8 cellular contexts compared by ENCODE assay signal in genomic region chr2:173990970-173991819, GRCh38. TPM values are rescaled to one million over a fixed set of nuclear protein-coding genes. Genes with fewer than 3 reads are reported as not detected.
DNase-seq lines count a peak whose midpoint lies in the region; ATAC-seq and TF ChIP-seq lines count a peak whose summit lies in the region.

No MANE protein-coding gene starts in this region.

- H3K9me3 ChIP-seq in liver (ENCODE audit: control insufficient read depth in 4 of 4, low read length in 3 of 4), result no peaks in the 10 kb centered on the region

- H3K4me1 ChIP-seq in liver (ENCODE audit: control insufficient read depth in 4 of 4, insufficient read depth in 4 of 4, low read length in 3 of 4), result peaks cover 3 to 47% (median 36%) of the 10 kb centered on the region in 4 donors

- 17% methylated on average over 13 of the region's 13 CpGs for whole genome bisulfite sequencing in liver

- no peaks in the 10 kb centered on the region for H3K36me3 ChIP-seq in liver (ENCODE audit: control insufficient read depth in 4 of 4, insufficient read depth in 3 of 4, low read depth in 1 of 4, low read length in 3 of 4)

- H3K4me3 ChIP-seq in liver (ENCODE audit: low read depth in 1 of 3, low read length in 3 of 3), result peak overlapping the region in 2 of 3 donors; percentile 1 to 5

- TF ChIP-seq CTCF in liver (IDR thresholded peaks at IDR 0.05; ENCODE audit: low read depth, low read length, missing input control), result no peak

- peak overlapping the region; percentile 85 for H3K27ac ChIP-seq in liver (ENCODE audit: low read depth in 1 of 2, low read length in 2 of 2)

- ATAC-seq in GM18873 (IDR thresholded peaks at IDR 0.05; ENCODE audit: low FRiP score, unreplicated experiment), result peak; percentile 85
- peak; percentile 55 for ATAC-seq in HG03066 (IDR thresholded peaks at IDR 0.05; ENCODE audit: low read depth, unreplicated experiment)

- TF ChIP-seq RAD21 in liver (IDR thresholded peaks at IDR 0.05), result peak in 1 of 2 donors; percentile 40

- peak overlapping the region in 1 of 2 donors; percentile 25 for H3K9ac ChIP-seq in liver (ENCODE audit: low read depth in 1 of 2, low read length in 2 of 2)

- DNase-seq in amniotic epithelial cell (ENCODE audit: low read depth), result peak; percentile 37
- no peak for DNase-seq in NCI-H1048 (lab: John Stamatoyannopoulos, UW)
- DNase-seq in NCI-H1417 treated with DMSO at 0.1 percent for 48 hours (lab: John Stamatoyannopoulos, UW), result no peak
- no peak for DNase-seq in iPS-NIHi11 (ENCODE audit: low spot score)
- DNase-seq in mesenteric fat pad (ENCODE audit: low spot score), result no peak

- no peaks in the 10 kb centered on the region for H3K27me3 ChIP-seq in liver (ENCODE audit: control insufficient read depth in 4 of 4, insufficient read depth in 4 of 4, low read length in 3 of 4)

TF ChIP-seq in liver, 16 proteins besides CTCF, POLR2A, EP300 and RAD21:
- TF ChIP-seq HNF4A (conservative IDR thresholded peaks at IDR 0.05) (peak; percentile 45 to 47), SP1 (IDR thresholded peaks at IDR 0.05) (peak; percentile 83), GABPA (IDR thresholded peaks at IDR 0.05 in 1 of 2, conservative IDR thresholded peaks at IDR 0.05 in 1 of 2) (no peak), NR2F2 (IDR thresholded peaks at IDR 0.05) (no peak), RXRA (IDR thresholded peaks at IDR 0.05) (peak; percentile 82 to 88), JUND (IDR thresholded peaks at IDR 0.05) (peak in 1 of 2 donors; percentile 59), REST (IDR thresholded peaks at IDR 0.05) (peak; percentile 49), YY1 (IDR thresholded peaks at IDR 0.05) (peak; percentile 77), MAX (IDR thresholded peaks at IDR 0.05) (peak; percentile 40)

RNA-seq across cellular contexts. Expression of gene SP3, which starts 26.0 kb away (rescaled TPM):
- total RNA-seq in liver, result 10 to 100 TPM; 55.4 to 83.7 TPM
- 10 to 100 TPM in 1 of 2 donors, 1 to 10 TPM in 1; 10.0 to 11.0 TPM for polyA plus RNA-seq in liver
- 72.3 TPM for total RNA-seq in mesenteric fat pad
